In genomic region chr1:112325504-112325903, GRCh38 we compare ENCODE assay signal across 1 cellular context.
TF ChIP-seq lines count a peak whose summit lies in the region.

No MANE protein-coding gene starts in this region.

TF ChIP-seq in HepG2, 621 proteins besides CTCF, POLR2A, EP300 and RAD21 (continued from another document):
- TF ChIP-seq ZNF577 (CRISPR knock-in tag; IDR thresholded peaks at IDR 0.05; ENCODE audit: borderline replicate concordance, low read depth) (no peak), ZNF597 (CRISPR knock-in tag; IDR thresholded peaks at IDR 0.05) (no peak), ZNF263 (CRISPR knock-in tag; IDR thresholded peaks at IDR 0.05) (no peak), ZNF326 (CRISPR knock-in tag; IDR thresholded peaks at IDR 0.05; ENCODE audit: borderline replicate concordance) (no peak), FUBP1 (CRISPR knock-in tag; IDR thresholded peaks at IDR 0.05; ENCODE audit: borderline replicate concordance) (no peak), NFKBIZ (CRISPR knock-in tag; IDR thresholded peaks at IDR 0.05) (no peak), IRX3 (CRISPR knock-in tag; IDR thresholded peaks at IDR 0.05; ENCODE audit: borderline replicate concordance, low read depth) (no peak), MEIS1 (CRISPR knock-in tag; IDR thresholded peaks at IDR 0.05; ENCODE audit: borderline replicate concordance) (no peak), ZNF230 (CRISPR knock-in tag; IDR thresholded peaks at IDR 0.05) (no peak), FOSL2 (CRISPR knock-in tag; IDR thresholded peaks at IDR 0.05) (no peak), ZNF746 (CRISPR knock-in tag; IDR thresholded peaks at IDR 0.05) (no peak), KMT2B (CRISPR knock-in tag; IDR thresholded peaks at IDR 0.05) (no peak), CHD2 (IDR thresholded peaks at IDR 0.05; ENCODE audit: low read depth, low read length) (no peak), TMF1 (CRISPR knock-in tag; IDR thresholded peaks at IDR 0.05; ENCODE audit: low read depth) (no peak), ZGPAT (CRISPR knock-in tag; IDR thresholded peaks at IDR 0.05) (no peak)
